In the genomic region with DNA sequence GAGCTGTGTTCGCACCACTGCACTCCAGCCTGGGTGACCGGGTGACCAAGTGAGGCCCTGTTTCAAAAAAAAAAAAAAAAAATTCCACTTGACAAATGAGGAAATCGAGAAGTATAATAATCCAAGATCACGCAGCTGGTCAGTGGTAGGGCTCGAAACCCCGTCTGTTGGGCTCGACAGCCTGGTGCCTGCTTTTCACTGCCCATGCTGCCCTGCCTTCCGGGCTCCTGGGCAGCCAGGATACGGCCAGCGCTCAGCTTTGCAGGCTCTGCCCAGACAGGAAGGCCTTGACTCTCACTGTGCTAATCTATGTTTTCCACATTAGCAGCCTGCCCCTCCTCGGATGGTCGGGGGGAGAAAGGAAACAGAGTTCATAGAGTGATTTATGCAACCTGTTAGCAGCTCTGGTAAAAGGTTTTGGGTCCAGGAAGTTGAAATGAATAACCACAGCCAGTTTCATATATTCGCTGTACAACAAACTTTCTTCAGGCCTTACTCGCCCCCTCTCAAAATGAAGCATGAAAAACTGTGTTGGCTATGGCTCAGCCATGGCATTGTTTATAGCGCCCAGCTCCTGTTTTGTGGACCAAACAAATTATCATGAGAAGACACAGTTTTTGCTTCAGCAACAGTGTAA, we compare ENCODE assay signal across 1 cellular context.
TF ChIP-seq lines count a peak whose summit lies in the region.

No MANE protein-coding gene starts in this region.

TF ChIP-seq in SK-N-SH, 30 proteins besides CTCF, POLR2A, EP300 and RAD21 (continued from another document):
- no peak for TF ChIP-seq USF1 (IDR thresholded peaks at IDR 0.05; ENCODE audit: borderline replicate concordance, low read depth)
- TF ChIP-seq REST (IDR thresholded peaks at IDR 0.05; ENCODE audit: low read depth, low read length) = no peak
- TF ChIP-seq USF2 (IDR thresholded peaks at IDR 0.05; ENCODE audit: borderline replicate concordance, low read depth, low read length) = no peak
